29 cellular contexts compared by ENCODE assay signal in the genomic region with DNA sequence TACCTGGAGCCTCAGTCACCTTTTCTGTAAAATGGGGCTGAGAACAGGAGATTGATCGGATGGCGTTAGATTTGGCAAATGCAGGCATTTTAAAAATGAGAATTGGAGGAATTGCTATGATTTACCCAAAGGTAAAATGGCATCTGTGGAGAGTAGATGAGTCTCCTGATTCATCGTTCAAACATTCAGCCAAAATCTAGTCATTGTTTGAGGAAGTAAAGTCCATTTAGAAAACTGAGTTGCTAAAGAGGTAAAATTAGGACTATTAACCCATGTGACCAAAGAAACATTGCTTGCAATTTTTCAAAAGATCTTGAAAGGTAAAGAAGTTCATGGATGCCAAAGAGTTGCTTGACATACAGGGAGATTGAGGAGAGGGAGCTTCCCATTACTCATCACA.
"Had no signal": no experiment of that assay in that cellular context is flagged by ENCODE, and none has a peak within 500 bp of the region (broad histone marks: within the 10 kb centered on the region; RNA-seq: fewer than 3 reads in every experiment).

No MANE protein-coding gene starts in this region.

- H3K27me3 Mint-ChIP-seq: memory B cell; naive thymus-derived CD4-positive, alpha-beta T cell had no signal

- H3K4me1 Mint-ChIP-seq: memory B cell; naive thymus-derived CD4-positive, alpha-beta T cell had no signal

- DNase-seq: heart right ventricle; hippocampal formation; kidney glomerular epithelial cell; left cardiac atrium; midbrain; mucosa of descending colon; naive thymus-derived CD4-positive, alpha-beta T cell; nucleus accumbens; psoas muscle; stimulated activated CD4-positive, alpha-beta T cell treated with anti-CD3 and anti-CD28 coated beads, Interleukin-12 subunit alpha, Interleukin-12 subunit beta, amount 100 ng/mL, for 4 hours; stimulated activated CD4-positive, alpha-beta T cell treated with anti-CD3 and anti-CD28 coated beads, Interleukin-15, amount 100 ng/mL, for 24 hours; stimulated activated CD4-positive, alpha-beta T cell treated with anti-CD3 and anti-CD28 coated beads, Interleukin-2, amount 100 ng/mL, for 24 hours; stimulated activated CD4-positive, alpha-beta T cell treated with anti-CD3 and anti-CD28 coated beads, Interleukin-4, amount 100 ng/mL, for 1 hour; stimulated activated naive B cell treated with anti-CD40 and anti-IgM and Interleukin-4, amounts not matched to agents 10 μg/mL and 1 μg/mL and 100 μg/mL, for 72 hours; stimulated activated naive CD8-positive, alpha-beta T cell treated with anti-CD3 and anti-CD28 coated beads, Interleukin-15, Interleukin-2, amounts not matched to agents 100 U/mL and 50 U/mL, for 24 hours; stomach; testis; thyroid gland; transverse colon had no signal

- H3K4me3 ChIP-seq: heart right ventricle, left lung, lung, mucosa of descending colon, psoas muscle, right atrium auricular region, skin epidermis, stomach, testis, thyroid gland, transverse colon, upper lobe of left lung, vagina had no signal

- H3K36me3 Mint-ChIP-seq: memory B cell; natural killer cell treated with Interleukin-12 subunit alpha and Interleukin-12 subunit beta and Interleukin-15 and Interleukin-18, amount 100 ng/mL, for 72 hours; stimulated activated naive B cell treated with anti-CD40 and anti-IgM and Interleukin-4, amounts not matched to agents 10 μg/mL and 1 μg/mL and 100 μg/mL, for 72 hours had no signal

- H3K27ac Mint-ChIP-seq: memory B cell; natural killer cell treated with Interleukin-12 subunit alpha and Interleukin-12 subunit beta and Interleukin-15 and Interleukin-18, amount 100 ng/mL, for 72 hours; stimulated activated naive B cell treated with anti-CD40 and anti-IgM and Interleukin-4, amounts not matched to agents 10 μg/mL and 1 μg/mL and 100 μg/mL, for 72 hours had no signal

- H3K27me3 ChIP-seq: heart right ventricle, left lung, right atrium auricular region, stomach, testis, thyroid gland, transverse colon, upper lobe of left lung, vagina had no signal

- H3K9me3 Mint-ChIP-seq: natural killer cell treated with Interleukin-12 subunit alpha and Interleukin-12 subunit beta and Interleukin-15 and Interleukin-18, amount 100 ng/mL, for 72 hours had no signal

- H2AFZ ChIP-seq: parathyroid adenoma had no signal

- H3K27ac ChIP-seq: heart right ventricle, left lung, parathyroid adenoma, psoas muscle, right atrium auricular region, skin epidermis, stomach, testis, thyroid gland, transverse colon, upper lobe of left lung, vagina had no signal

- H3K9me3 ChIP-seq: heart right ventricle, left lung, mucosa of descending colon, psoas muscle, right atrium auricular region, stomach, testis, thyroid gland, transverse colon, upper lobe of left lung, vagina had no signal

- ATAC-seq: heart right ventricle; left cardiac atrium; left lung; mucosa of descending colon; naive thymus-derived CD4-positive, alpha-beta T cell; natural killer cell treated with Interleukin-12 subunit alpha and Interleukin-12 subunit beta and Interleukin-15 and Interleukin-18, amount 100 ng/mL, for 72 hours; psoas muscle; sciatic nerve; stimulated activated naive B cell treated with anti-CD40 and anti-IgM and Interleukin-4, amounts not matched to agents 10 μg/mL and 1 μg/mL and 100 μg/mL, for 72 hours; stimulated activated naive CD8-positive, alpha-beta T cell treated with anti-CD3 and anti-CD28 coated beads, Interleukin-15, Interleukin-2, amounts not matched to agents 100 U/mL and 50 U/mL, for 24 hours had no signal

- H3K9ac ChIP-seq: parathyroid adenoma had no signal

- H3K4me1 ChIP-seq: parathyroid adenoma, psoas muscle, testis, vagina had no signal

- H3K4me3 Mint-ChIP-seq: memory B cell; naive thymus-derived CD4-positive, alpha-beta T cell; natural killer cell treated with Interleukin-12 subunit alpha and Interleukin-12 subunit beta and Interleukin-15 and Interleukin-18, amount 100 ng/mL, for 72 hours; stimulated activated naive B cell treated with anti-CD40 and anti-IgM and Interleukin-4, amounts not matched to agents 10 μg/mL and 1 μg/mL and 100 μg/mL, for 72 hours had no signal
